ENCODE assay signal across 2 cellular contexts in genomic region chr2:216215991-216216390, GRCh38.
TF ChIP-seq lines count a peak whose summit lies in the region.

No MANE protein-coding gene starts in this region.

TF ChIP-seq in GM12878, 131 proteins besides CTCF, POLR2A, EP300 and RAD21 (continued from another document):
- TF ChIP-seq BCL3 (IDR thresholded peaks at IDR 0.05; ENCODE audit: borderline replicate concordance, insufficient read depth, low read depth, low read length, poor library complexity, severe bottlenecking) (no peak), GABPA (IDR thresholded peaks at IDR 0.05; ENCODE audit: low read depth) (no peak), POU2F2 (IDR thresholded peaks at IDR 0.05; ENCODE audit: borderline replicate concordance, low read depth, low read length) (no peak), RELB (IDR thresholded peaks at IDR 0.05; ENCODE audit: low read depth) (no peak), BACH1 (IDR thresholded peaks at IDR 0.05; ENCODE audit: borderline replicate concordance) (no peak), NR2F1 (conservative IDR thresholded peaks at IDR 0.05) (no peak), BHLHE40 (IDR thresholded peaks at IDR 0.05; ENCODE audit: borderline replicate concordance in 1 of 2, low read depth in 2 of 2, low read length in 1 of 2) (no peak), ZNF24 (IDR thresholded peaks at IDR 0.05) (no peak)

TF ChIP-seq in neural cell, 6 proteins besides CTCF, POLR2A, EP300 and RAD21 (continued from another document):
- TF ChIP-seq REST (IDR thresholded peaks at IDR 0.05; ENCODE audit: borderline replicate concordance) (no peak), MXI1 (conservative IDR thresholded peaks at IDR 0.05; ENCODE audit: poor library complexity, severe bottlenecking) (no peak)
